ENCODE assay signal across 1 cellular context in the genomic region with DNA sequence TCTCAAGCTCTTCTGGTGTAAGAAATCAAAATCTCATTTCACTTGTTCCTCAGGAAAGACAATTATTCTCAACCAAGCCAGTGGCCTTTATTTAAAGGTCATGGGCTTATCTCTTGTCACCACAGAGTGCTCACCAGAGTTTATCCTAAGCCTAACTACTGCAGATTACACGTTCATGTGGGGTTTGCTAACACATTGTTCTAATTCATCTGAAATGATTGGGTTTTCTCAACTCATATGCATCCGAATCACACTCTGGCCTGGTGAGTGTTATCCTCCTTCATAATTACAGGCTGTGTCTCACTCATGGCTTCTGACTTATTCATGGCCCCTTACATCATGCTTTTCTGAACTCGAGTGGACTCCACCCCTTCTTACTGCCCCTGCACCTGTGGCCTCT.
TF ChIP-seq lines count a peak whose summit lies in the region.

No MANE protein-coding gene starts in this region.

TF ChIP-seq in IMR-90, 13 proteins besides CTCF, POLR2A, EP300 and RAD21:
- TF ChIP-seq RFX5 (IDR thresholded peaks at IDR 0.05; ENCODE audit: low read depth, low read length): no peak
- TF ChIP-seq SMC3 (IDR thresholded peaks at IDR 0.05; ENCODE audit: low read depth, low read length): no peak
- TF ChIP-seq RCOR1 (IDR thresholded peaks at IDR 0.05; ENCODE audit: insufficient replicate concordance, low read length): no peak
- TF ChIP-seq NFE2L2 (IDR thresholded peaks at IDR 0.05; ENCODE audit: low read depth, low read length): no peak
- TF ChIP-seq FOS (IDR thresholded peaks at IDR 0.05; ENCODE audit: low read depth, low read length): no peak
